Comparison of ENCODE assay signal across 15 cellular contexts in genomic region chr13:77832339-77833100, GRCh38.
DNase-seq lines count a peak whose midpoint lies in the region; ATAC-seq and TF ChIP-seq lines count a peak whose summit lies in the region.
"Had no signal": no experiment of that assay in that cellular context is flagged by ENCODE, and none has a peak within 500 bp of the region (broad histone marks: within the 10 kb centered on the region; RNA-seq: fewer than 3 reads in every experiment).

No MANE protein-coding gene starts in this region.

- H2BK5ac ChIP-seq in mesenchymal stem cell (ENCODE audit: low read depth, low read length, poor library complexity, severe bottlenecking) = no peak overlapping the region

- peaks cover 18% of the 10 kb centered on the region for H3K9me3 ChIP-seq in endodermal cell (ENCODE audit: control insufficient read depth, low read length)
- no peaks in the 10 kb centered on the region for H3K9me3 ChIP-seq in mesenchymal stem cell (ENCODE audit: control insufficient read depth, low read length)
- H3K9me3 ChIP-seq: body of pancreas, SJSA1 had no signal

- H2BK12ac ChIP-seq in mesenchymal stem cell (ENCODE audit: low read length in 2 of 2) = no peak overlapping the region

- intact Hi-C loops in activated CD4-positive, alpha-beta T cell treated with anti-CD3 and anti-CD28 coated beads, Interleukin-2, amount 10 ng/mL, durations not matched to agents 24 days and 14 days (cut with micrococcal nuclease) = no loop called here

- H3K4me1 ChIP-seq in endodermal cell (ENCODE audit: control insufficient read depth, insufficient read depth, low read length) (no peaks in the 10 kb centered on the region), mesenchymal stem cell (ENCODE audit: control insufficient read depth, insufficient read depth, low read depth, low read length) (no peaks in the 10 kb centered on the region)
- H3K4me1 ChIP-seq: body of pancreas, SJSA1 had no signal

- H3K27ac ChIP-seq in endodermal cell (ENCODE audit: low read depth, low read length) = peak overlapping the region; percentile 98
- H3K27ac ChIP-seq in mesenchymal stem cell (ENCODE audit: low read length, poor library complexity, severe bottlenecking) = no peak overlapping the region
- H3K27ac ChIP-seq: SJSA1 had no signal

- H4K8ac ChIP-seq in mesenchymal stem cell (ENCODE audit: low read length) = no peak overlapping the region

- H2BK120ac ChIP-seq in mesenchymal stem cell (ENCODE audit: low read depth, low read length) = no peak overlapping the region

- no peaks in the 10 kb centered on the region for H3K27me3 ChIP-seq in endodermal cell (ENCODE audit: control insufficient read depth, insufficient read depth, low read length, poor library complexity, severe bottlenecking)
- no peaks in the 10 kb centered on the region for H3K27me3 ChIP-seq in mesenchymal stem cell (ENCODE audit: control insufficient read depth in 1 of 2, insufficient read depth in 1 of 2, low read length in 2 of 2)
- H3K27me3 ChIP-seq: body of pancreas, SJSA1 had no signal

- H3K4me1 Mint-ChIP-seq in endodermal cell (no peaks in the 10 kb centered on the region), nephron progenitor cell (no peaks in the 10 kb centered on the region)
- H3K4me1 Mint-ChIP-seq in activated CD4-positive, alpha-beta T cell treated with anti-CD3 and anti-CD28 coated beads, Interleukin-2, amount 10 ng/mL, durations not matched to agents 24 days and 14 days = no peaks in the 10 kb centered on the region
- H3K4me1 Mint-ChIP-seq: naive thymus-derived CD8-positive, alpha-beta T cell had no signal

- H3K4ac ChIP-seq in mesenchymal stem cell (ENCODE audit: low read depth in 1 of 2, low read length in 2 of 2) = no peak overlapping the region

- no peak overlapping the region for H2AK5ac ChIP-seq in mesenchymal stem cell (ENCODE audit: low read length, severe bottlenecking)

- H3K4me3 ChIP-seq in AG10803 (ENCODE audit: low read length) (no peak overlapping the region), endodermal cell (ENCODE audit: low read length) (no peak overlapping the region), mesenchymal stem cell (ENCODE audit: insufficient read depth in 1 of 2, low read depth in 1 of 2, low read length in 2 of 2) (no peak overlapping the region)
- H3K4me3 ChIP-seq: body of pancreas, GM23338, SJSA1 had no signal

- no peak for ATAC-seq in HG03457 (IDR thresholded peaks at IDR 0.05; ENCODE audit: unreplicated experiment)
- ATAC-seq: activated T-cell treated with anti-CD3 and anti-CD28 coated beads, Interleukin-2, amount 50 U/mL, for 72 hours; body of pancreas; GM23338; naive thymus-derived CD8-positive, alpha-beta T cell had no signal

- no peak overlapping the region for H4K91ac ChIP-seq in mesenchymal stem cell (ENCODE audit: low read length)

- WGBS in endodermal cell (ENCODE audit: insufficient coverage in 1 of 2, insufficient read length in 1 of 2), 2 experiments = 67 to 98% methylated on average over 2 of the region's 2 CpGs
- WGBS in mesenchymal stem cell = 97% methylated on average over 2 of the region's 2 CpGs

- H3K36me3 Mint-ChIP-seq in endodermal cell (ENCODE audit: low read depth) = no peaks in the 10 kb centered on the region
- H3K36me3 Mint-ChIP-seq in nephron progenitor cell (ENCODE audit: low read depth) = no peaks in the 10 kb centered on the region
- no peaks in the 10 kb centered on the region for H3K36me3 Mint-ChIP-seq in activated CD4-positive, alpha-beta T cell treated with anti-CD3 and anti-CD28 coated beads, Interleukin-2, amount 10 ng/mL, durations not matched to agents 24 days and 14 days (ENCODE audit: low read depth)
- H3K36me3 Mint-ChIP-seq: naive thymus-derived CD8-positive, alpha-beta T cell had no signal

- H3K27ac Mint-ChIP-seq in endodermal cell (no peak overlapping the region), nephron progenitor cell (no peak overlapping the region)
- no peak overlapping the region for H3K27ac Mint-ChIP-seq in activated CD4-positive, alpha-beta T cell treated with anti-CD3 and anti-CD28 coated beads, Interleukin-2, amount 10 ng/mL, durations not matched to agents 24 days and 14 days
- H3K27ac Mint-ChIP-seq: activated T-cell treated with anti-CD3 and anti-CD28 coated beads, Interleukin-2, amount 50 U/mL, for 72 hours; GM23338; naive thymus-derived CD8-positive, alpha-beta T cell had no signal

- H3K4me3 Mint-ChIP-seq in endodermal cell = no peak overlapping the region
- H3K4me3 Mint-ChIP-seq in nephron progenitor cell = no peak overlapping the region
- no peak overlapping the region for H3K4me3 Mint-ChIP-seq in activated CD4-positive, alpha-beta T cell treated with anti-CD3 and anti-CD28 coated beads, Interleukin-2, amount 10 ng/mL, durations not matched to agents 24 days and 14 days
- H3K4me3 Mint-ChIP-seq: activated T-cell treated with anti-CD3 and anti-CD28 coated beads, Interleukin-2, amount 50 U/mL, for 72 hours; GM23338; naive thymus-derived CD8-positive, alpha-beta T cell had no signal

- peaks cover 5% of the 10 kb centered on the region for H3K27me3 Mint-ChIP-seq in endodermal cell (ENCODE audit: insufficient read depth)
- no peaks in the 10 kb centered on the region for H3K27me3 Mint-ChIP-seq in nephron progenitor cell (ENCODE audit: low read depth, poor library complexity)
- H3K27me3 Mint-ChIP-seq in activated CD4-positive, alpha-beta T cell treated with anti-CD3 and anti-CD28 coated beads, Interleukin-2, amount 10 ng/mL, durations not matched to agents 24 days and 14 days = no peaks in the 10 kb centered on the region
- H3K27me3 Mint-ChIP-seq: naive thymus-derived CD8-positive, alpha-beta T cell had no signal

- H3K9me3 Mint-ChIP-seq in endodermal cell = peaks cover under 1% of the 10 kb centered on the region
- H3K9me3 Mint-ChIP-seq in nephron progenitor cell = no peaks in the 10 kb centered on the region
- no peaks in the 10 kb centered on the region for H3K9me3 Mint-ChIP-seq in activated CD4-positive, alpha-beta T cell treated with anti-CD3 and anti-CD28 coated beads, Interleukin-2, amount 10 ng/mL, durations not matched to agents 24 days and 14 days
- H3K9me3 Mint-ChIP-seq: activated T-cell treated with anti-CD3 and anti-CD28 coated beads, Interleukin-2, amount 50 U/mL, for 72 hours; GM23338; naive thymus-derived CD8-positive, alpha-beta T cell had no signal

- no peak overlapping the region for H2AFZ ChIP-seq in mesenchymal stem cell (ENCODE audit: low read depth, low read length)
- H2AFZ ChIP-seq: GM23338 had no signal

- TF ChIP-seq CTCF in AG10803 (conservative IDR thresholded peaks at IDR 0.05; ENCODE audit: low read length) (no peak), endodermal cell (conservative IDR thresholded peaks at IDR 0.05) (no peak), nephron progenitor cell (IDR thresholded peaks at IDR 0.05) (no peak)

- H3K18ac ChIP-seq in mesenchymal stem cell (ENCODE audit: low read depth in 1 of 2, low read length in 2 of 2) = no peak overlapping the region

- H2BK15ac ChIP-seq in mesenchymal stem cell (ENCODE audit: low read depth, poor library complexity, severe bottlenecking) = no peak overlapping the region

- H3K79me1 ChIP-seq in mesenchymal stem cell (replicated peaks; ENCODE audit: low read length, poor library complexity, severe bottlenecking) = no peaks in the 10 kb centered on the region

- H3K4me2 ChIP-seq in mesenchymal stem cell (ENCODE audit: low read length, poor library complexity, severe bottlenecking) = no peak overlapping the region
- H3K4me2 ChIP-seq: GM23338 had no signal

- DNase-seq in AG10803 (ENCODE audit: low read depth) (peak; percentile 11), SIG-M5 (lab: John Stamatoyannopoulos, UW) (peak; percentile 20), endodermal cell (no peak), mesenchymal stem cell (peak; percentile 44), nephron progenitor cell (no peak), NCI-H2107 (lab: John Stamatoyannopoulos, UW) (no peak)
- DNase-seq in activated CD4-positive, alpha-beta T cell treated with anti-CD3 and anti-CD28 coated beads, Interleukin-2, amount 10 ng/mL, durations not matched to agents 24 days and 14 days = no peak
- DNase-seq: ACHN; activated T-cell treated with anti-CD3 and anti-CD28 coated beads, Interleukin-2, amount 50 U/mL, for 72 hours; naive thymus-derived CD8-positive, alpha-beta T cell; NCI-H1092 treated with DMSO at 0.1 percent for 48 hours had no signal

- H3K36me3 ChIP-seq in endodermal cell (ENCODE audit: control insufficient read depth, insufficient read depth, low read length) = no peaks in the 10 kb centered on the region
- no peaks in the 10 kb centered on the region for H3K36me3 ChIP-seq in mesenchymal stem cell (ENCODE audit: control insufficient read depth in 1 of 2, insufficient read depth in 2 of 2, low read depth in 1 of 2, low read length in 2 of 2)
- H3K36me3 ChIP-seq: SJSA1 had no signal

- H3K23ac ChIP-seq in mesenchymal stem cell (ENCODE audit: low read length in 2 of 2) = no peak overlapping the region

- no peak overlapping the region for H3K14ac ChIP-seq in mesenchymal stem cell (ENCODE audit: low read length in 2 of 2)

- H3K9ac ChIP-seq in endodermal cell (ENCODE audit: extremely low read depth, low read length, poor library complexity, severe bottlenecking) (no peak overlapping the region), mesenchymal stem cell (ENCODE audit: low read length) (peak overlapping the region; percentile 7)

Comparison
In these comparisons a context has a peak if more than half of its experiments do, and no peak if none do; other contexts are left out.
1. DNase-seq: peak in AG10803 (single experiment), SIG-M5 (single experiment) and mesenchymal stem cell (single experiment); none in endodermal cell (single experiment), nephron progenitor cell (single experiment), NCI-H2107 (single experiment) and activated CD4-positive, alpha-beta T cell treated with anti-CD3 and anti-CD28 coated beads, Interleukin-2, amount 10 ng/mL, durations not matched to agents 24 days and 14 days (single experiment).